1 cellular context compared by ENCODE assay signal in genomic region chr14:105528197-105528858, GRCh38.
TF ChIP-seq lines count a peak whose summit lies in the region.

No MANE protein-coding gene starts in this region.

TF ChIP-seq in HEK293, 187 proteins besides CTCF, POLR2A, EP300 and RAD21 (continued from another document):
- TF ChIP-seq PRDM2 (tag by site-specific recombination; IDR thresholded peaks at IDR 0.05; ENCODE audit: borderline replicate concordance) (no peak), PRDM10 (tag by site-specific recombination; IDR thresholded peaks at IDR 0.05) (peak; percentile 48), ZNF19 (tag by site-specific recombination; IDR thresholded peaks at IDR 0.05; ENCODE audit: low read depth) (no peak), ZNF518A (tag by site-specific recombination; conservative IDR thresholded peaks at IDR 0.05; ENCODE audit: low read depth) (no peak), SP7 (tag by site-specific recombination; IDR thresholded peaks at IDR 0.05) (peak; percentile 72; the same call in 1 of the 2 replicates), BCL11A (tag by site-specific recombination; IDR thresholded peaks at IDR 0.05; ENCODE audit: low read depth) (no peak), ZNF155 (tag by site-specific recombination; IDR thresholded peaks at IDR 0.05) (no peak), HOXC10 (CRISPR knock-in tag; IDR thresholded peaks at IDR 0.05) (no peak), ZBTB7A (tag by site-specific recombination; IDR thresholded peaks at IDR 0.05; ENCODE audit: low read depth) (peak; percentile 22; the same call in 1 of the 2 replicates), ZNF610 (tag by site-specific recombination; IDR thresholded peaks at IDR 0.05; ENCODE audit: borderline replicate concordance) (no peak), ZNF776 (tag by site-specific recombination; IDR thresholded peaks at IDR 0.05; ENCODE audit: borderline replicate concordance) (no peak), ZNF175 (tag by site-specific recombination; IDR thresholded peaks at IDR 0.05) (no peak), MYNN (tag by site-specific recombination; IDR thresholded peaks at IDR 0.05; ENCODE audit: borderline replicate concordance) (no peak), ZBTB21 (tag by site-specific recombination; IDR thresholded peaks at IDR 0.05) (no peak), TSHZ1 (tag by site-specific recombination; IDR thresholded peaks at IDR 0.05; ENCODE audit: borderline replicate concordance) (no peak), WT1 (tag by site-specific recombination; IDR thresholded peaks at IDR 0.05) (no peak; the same call in 1 of the 2 replicates), SCRT1 (tag by site-specific recombination; IDR thresholded peaks at IDR 0.05; ENCODE audit: borderline replicate concordance) (no peak), ZNF138 (tag by site-specific recombination; IDR thresholded peaks at IDR 0.05; ENCODE audit: borderline replicate concordance) (no peak), AEBP2 (tag by site-specific recombination; IDR thresholded peaks at IDR 0.05; ENCODE audit: borderline replicate concordance) (no peak), BCL6B (tag by site-specific recombination; IDR thresholded peaks at IDR 0.05) (no peak), HOXD13 (CRISPR knock-in tag; IDR thresholded peaks at IDR 0.05; ENCODE audit: borderline replicate concordance) (no peak), SP3 (tag by site-specific recombination; IDR thresholded peaks at IDR 0.05) (peak; percentile 49), GLIS2 (tag by site-specific recombination; IDR thresholded peaks at IDR 0.05) (peak; percentile 92), ZBTB20 (tag by site-specific recombination; IDR thresholded peaks at IDR 0.05) (peak; percentile 100), EGR2 (tag by site-specific recombination; IDR thresholded peaks at IDR 0.05; ENCODE audit: low read depth) (no peak)
